In genomic region chr9:98791147-98792095, GRCh38 we compare ENCODE assay signal across 1 cellular context.
TF ChIP-seq lines count a peak whose summit lies in the region.

No MANE protein-coding gene starts in this region.

TF ChIP-seq in K562, 482 proteins besides CTCF, POLR2A, EP300 and RAD21 (continued from another document):
- TF ChIP-seq ETV5 (CRISPR knock-in tag; IDR thresholded peaks at IDR 0.05; ENCODE audit: low read depth): peak; percentile 59; the same call in 1 of the 2 replicates
- TF ChIP-seq BCOR (IDR thresholded peaks at IDR 0.05): peak; percentile 21; the same call in 1 of the 2 replicates
